In genomic region chr1:3590951-3591865, GRCh38 we compare ENCODE assay signal across 28 cellular contexts. TPM values are rescaled to one million over a fixed set of nuclear protein-coding genes. Genes with fewer than 3 reads are reported as not detected.
DNase-seq lines count a peak whose midpoint lies in the region; ATAC-seq, FAIRE-seq and TF ChIP-seq lines count a peak whose summit lies in the region.
"Had no signal": no experiment of that assay in that cellular context is flagged by ENCODE, and none has a peak within 500 bp of the region (broad histone marks: within the 10 kb centered on the region; RNA-seq: fewer than 3 reads in every experiment).

No MANE protein-coding gene starts in this region.

- H3K36me3 ChIP-seq in DND-41 (ENCODE audit: insufficient read depth, low read length) (no peaks in the 10 kb centered on the region), H1 (ENCODE audit: control insufficient read depth in 2 of 4, insufficient read depth in 4 of 4, low read length in 3 of 4) (no peaks in the 10 kb centered on the region), mesendoderm (ENCODE audit: control insufficient read depth, insufficient read depth, low read length) (no peaks in the 10 kb centered on the region), HepG2 (replicated peaks in 1 of 2; ENCODE audit: control insufficient read depth in 1 of 2, insufficient read depth in 2 of 2, low read length in 2 of 2) (no peaks in the 10 kb centered on the region)
- H3K36me3 ChIP-seq: cardiac muscle cell, gastroesophageal sphincter, ovary had no signal

- H2AK5ac ChIP-seq in H1 (ENCODE audit: low read depth, low read length), result 0 out of 2 replicates have a peak overlapping the region, but pooled peaks have one; percentile 53
- no peak overlapping the region for H2AK5ac ChIP-seq in mesendoderm (ENCODE audit: low read length)

- H3K18ac ChIP-seq in H1 (ENCODE audit: extremely low read depth, low read length) (no peak overlapping the region), mesendoderm (ENCODE audit: low read length) (no peak overlapping the region)

- 0 out of 2 replicates have a peak, but pooled peaks cover 2% of the 10 kb centered on the region for H3K79me1 ChIP-seq in H1 (ENCODE audit: low read depth, low read length)
- H3K79me1 ChIP-seq in mesendoderm (ENCODE audit: low read length), result no peaks in the 10 kb centered on the region

- no TSS peak for BruUV-seq in HepG2 (replicated peaks; lab: Mats Ljungman, UMichigan)

- H3K9me3 ChIP-seq in DND-41 (ENCODE audit: insufficient read depth, low read length, severe bottlenecking) (no peaks in the 10 kb centered on the region), H1 (ENCODE audit: insufficient read depth in 2 of 2, low read depth in 1 of 2, low read length in 1 of 2) (no peaks in the 10 kb centered on the region; a peak in 1 of 4 replicates), HepG2 (ENCODE audit: low read length) (no peaks in the 10 kb centered on the region)
- H3K9me3 ChIP-seq: gastroesophageal sphincter, MG63, ovary had no signal

- no peaks in the 10 kb centered on the region for H3K27me3 ChIP-seq in DND-41 (ENCODE audit: insufficient read depth, low read length, poor library complexity)
- H3K27me3 ChIP-seq in H1 (replicated peaks in 1 of 4; ENCODE audit: control insufficient read depth in 3 of 4, extremely low read depth in 1 of 4, insufficient read depth in 3 of 4, low read length in 3 of 4), result no peaks in the 10 kb centered on the region
- no peaks in the 10 kb centered on the region for H3K27me3 ChIP-seq in mesendoderm (ENCODE audit: insufficient read depth, low read length, poor library complexity)
- peaks cover 15 to 65% of the 10 kb centered on the region in 2 experiments for H3K27me3 ChIP-seq in HepG2 (ENCODE audit: control insufficient read depth in 1 of 2, insufficient read depth in 2 of 2, low read length in 2 of 2)
- H3K27me3 ChIP-seq: cardiac muscle cell, MG63, ovary had no signal

- no peak overlapping the region for H3K4me2 ChIP-seq in DND-41 (ENCODE audit: insufficient read depth, low read length)
- no peak overlapping the region for H3K4me2 ChIP-seq in H1 (ENCODE audit: insufficient read depth in 1 of 2, low read depth in 2 of 2, low read length in 2 of 2)
- H3K4me2 ChIP-seq in mesendoderm (ENCODE audit: low read length), result no peak overlapping the region
- H3K4me2 ChIP-seq in HepG2 (ENCODE audit: low read depth, low read length), result no peak overlapping the region
- H3K4me2 ChIP-seq: smooth muscle cell had no signal

- H2BK20ac ChIP-seq in H1 (ENCODE audit: low read length), result no peak overlapping the region

- intact Hi-C loops in HepG2 (cut with micrococcal nuclease; ENCODE audit: unreplicated experiment), result no loop called here

- DNase-seq in DND-41 (no peak), H1 (ENCODE audit: low read depth in 1 of 2, low spot score in 2 of 2) (peak in 1 of 2 experiments; percentile 79), mesendoderm (peak; percentile 49), NOMO-1 (lab: John Stamatoyannopoulos, UW; ENCODE audit: unreplicated experiment in 2 of 2) (no peak), HepG2 (ENCODE audit: low spot score) (no peak), frontal cortex (ENCODE audit: low spot score in 2 of 2) (no peak)
- DNase-seq in central memory CD4-positive, alpha-beta T cell, result no peak
- DNase-seq: activated CD4-positive, alpha-beta memory T cell treated with anti-CD3 and anti-CD28 coated beads, Interleukin-2, amount 10 ng/mL, durations not matched to agents 7 days and 5 days; activated CD4-positive, CD25-positive, alpha-beta regulatory T cell treated with anti-CD3 and anti-CD28 coated beads, Interleukin-2, amount 50 U/mL, for 72 hours; activated T-cell treated with anti-CD3 and anti-CD28 coated beads for 4 hours; aorta; C1 segment of cervical spinal cord; COR-L47; cortex of kidney; islet precursor cell; MG63; NCI-H2081 treated with DMSO at 0.1 percent for 48 hours; NCI-H345; ovary; RPMI8226; T-helper 1 cell had no signal

- H2BK12ac ChIP-seq in H1 (ENCODE audit: low read depth, low read length), result 0 out of 2 replicates have a peak overlapping the region, but pooled peaks have one; percentile 39

- H4K5ac ChIP-seq in H1 (ENCODE audit: insufficient read length, low read depth, low read length) (no peak overlapping the region), mesendoderm (ENCODE audit: low read length) (no peak overlapping the region)

- 84% methylated on average over 19 of the region's 33 CpGs; no CpG with 5 or more reads in 1 of the 2 experiments for WGBS in H1 (ENCODE audit: extremely low coverage in 1 of 2, insufficient coverage in 1 of 2, insufficient read length in 1 of 2, insufficient replicate concordance in 2 of 2, low coverage in 1 of 2, low lambda C conversion rate in 2 of 2, missing lambda C conversion rate in 1 of 2), 2 experiments
- no CpG with 5 or more reads among the region's 33 CpGs for WGBS in mesendoderm (ENCODE audit: extremely low coverage, insufficient coverage, low lambda C conversion rate)
- no CpG with 5 or more reads among the region's 33 CpGs for WGBS in HepG2 (ENCODE audit: low lambda C conversion rate)

- no peak overlapping the region for H4K91ac ChIP-seq in H1 (replicated peaks; ENCODE audit: insufficient read length, low read length)

- H3K14ac ChIP-seq in H1 (ENCODE audit: insufficient read length), result no peak overlapping the region

- TF ChIP-seq POLR2A in H1 (IDR thresholded peaks at IDR 0.05; ENCODE audit: control extremely low read depth in 1 of 2, low read depth in 2 of 2, low read length in 2 of 2), result no peak
- no peak for TF ChIP-seq POLR2A in HepG2 (IDR thresholded peaks at IDR 0.05; ENCODE audit: insufficient read depth in 1 of 2, low read depth in 2 of 2, low read length in 2 of 2)

- no peak overlapping the region for H3K9ac ChIP-seq in DND-41 (ENCODE audit: low read depth, low read length)
- no peak overlapping the region for H3K9ac ChIP-seq in H1 (replicated peaks in 1 of 4; ENCODE audit: extremely low read depth in 1 of 4, low read depth in 3 of 4, low read length in 3 of 4)
- H3K9ac ChIP-seq in mesendoderm (ENCODE audit: low read length), result no peak overlapping the region
- H3K9ac ChIP-seq in HepG2 (ENCODE audit: insufficient read depth, low read depth, low read length), result no peak overlapping the region

- no peak overlapping the region for H2BK120ac ChIP-seq in H1 (replicated peaks; ENCODE audit: low read depth, low read length)
- H2BK120ac ChIP-seq in mesendoderm (ENCODE audit: low read depth, low read length), result no peak overlapping the region

- H3K4me1 ChIP-seq in DND-41 (ENCODE audit: insufficient read depth, low read length), result no peaks in the 10 kb centered on the region
- H3K4me1 ChIP-seq in H1 (replicated peaks in 1 of 4; ENCODE audit: control insufficient read depth in 3 of 4, insufficient read depth in 4 of 4, low read length in 3 of 4), result peaks cover 0 to 13% (median 6%) of the 10 kb centered on the region in 4 experiments; a peak in 5 of 7 replicates
- no peaks in the 10 kb centered on the region for H3K4me1 ChIP-seq in mesendoderm (ENCODE audit: control insufficient read depth, low read depth, low read length)
- H3K4me1 ChIP-seq in HepG2 (ENCODE audit: insufficient read depth, low read length), result peaks cover 27% of the 10 kb centered on the region
- H3K4me1 ChIP-seq: gastroesophageal sphincter had no signal

- POLR2A ChIA-PET in H1 (lab: Charles Lee; ENCODE audit: partially characterized antibody), result no interaction called here
- POLR2A ChIA-PET in HepG2 (lab: Yijun Ruan, JAX), result no interaction called here

- H2BK15ac ChIP-seq in H1 (ENCODE audit: low read length) (no peak overlapping the region), mesendoderm (replicated peaks; ENCODE audit: low read depth) (no peak overlapping the region)

- TF ChIP-seq EP300 in Ishikawa (IDR thresholded peaks at IDR 0.05; ENCODE audit: borderline replicate concordance), result no peak
- TF ChIP-seq EP300 in H1 (IDR thresholded peaks at IDR 0.05; ENCODE audit: borderline replicate concordance in 1 of 2, low read depth in 2 of 2, low read length in 2 of 2), result no peak
- no peak for TF ChIP-seq EP300 in HepG2 (IDR thresholded peaks at IDR 0.05; ENCODE audit: low read depth in 2 of 2, low read length in 2 of 2)
- no peak for TF ChIP-seq EP300 in HepG2 (CRISPR knock-in tag; IDR thresholded peaks at IDR 0.05; ENCODE audit: borderline replicate concordance)

- H3K4ac ChIP-seq in H1 (replicated peaks; ENCODE audit: insufficient read length, low read depth, low read length) (no peak overlapping the region), mesendoderm (ENCODE audit: low read depth, low read length) (no peak overlapping the region)

- H3K79me2 ChIP-seq in DND-41 (ENCODE audit: insufficient read depth, low read length), result no peaks in the 10 kb centered on the region
- no peaks in the 10 kb centered on the region for H3K79me2 ChIP-seq in H1 (ENCODE audit: control insufficient read depth in 1 of 2, insufficient read depth in 2 of 2, low read length in 2 of 2)
- H3K79me2 ChIP-seq in mesendoderm (ENCODE audit: control insufficient read depth, insufficient read depth, low read length), result no peaks in the 10 kb centered on the region
- no peaks in the 10 kb centered on the region for H3K79me2 ChIP-seq in HepG2 (ENCODE audit: insufficient read depth, low read length)

- H3K23ac ChIP-seq in H1 (ENCODE audit: insufficient read length), result no peak overlapping the region
- no peak overlapping the region for H3K23ac ChIP-seq in mesendoderm (ENCODE audit: low read length)

- FAIRE-seq in H1 (lab: Jason Lieb, UNC) (no peak), HepG2 (lab: Jason Lieb, UNC) (no peak), frontal cortex (lab: Jason Lieb, UNC) (no peak)
- FAIRE-seq: GM12891, TTC549 had no signal

- no peaks in the 10 kb centered on the region for H3K23me2 ChIP-seq in H1 (ENCODE audit: low read depth, low read length)

- H3K56ac ChIP-seq in H1 (replicated peaks; ENCODE audit: insufficient read length, low read depth, low read length) (no peak overlapping the region), mesendoderm (ENCODE audit: low read length) (peak overlapping the region; percentile 30)

- H2AFZ ChIP-seq in DND-41 (ENCODE audit: low read depth, low read length) (no peak overlapping the region), H1 (ENCODE audit: low read length) (no peak overlapping the region), HepG2 (ENCODE audit: low read length) (no peak overlapping the region)

- H4K8ac ChIP-seq in H1 (ENCODE audit: extremely low read depth, insufficient read depth, low read length) (no peak overlapping the region), mesendoderm (ENCODE audit: low read depth, low read length) (no peak overlapping the region)

- TF ChIP-seq CTCF in DND-41 (IDR thresholded peaks at IDR 0.05; ENCODE audit: borderline replicate concordance, extremely low read depth, low read length, poor library complexity, severe bottlenecking) (peak; percentile 13), H1 (IDR thresholded peaks at IDR 0.05; ENCODE audit: control extremely low read depth in 1 of 3, insufficient read depth in 1 of 3, low read depth in 1 of 3, low read length in 3 of 3) (peak in 2 of 3 experiments; percentile 21 to 71; a peak in 3 of 4 replicates), HepG2 (CRISPR knock-in tag; IDR thresholded peaks at IDR 0.05) (no peak)

- H3K27ac ChIP-seq in DND-41 (ENCODE audit: low read length) (no peak overlapping the region), H1 (ENCODE audit: low read depth, low read length) (no peak overlapping the region), mesendoderm (ENCODE audit: low read depth, low read length) (no peak overlapping the region), HepG2 (ENCODE audit: extremely low read length, insufficient read depth, low read length) (no peak overlapping the region)
- H3K27ac ChIP-seq: cardiac muscle cell, gastroesophageal sphincter, ovary had no signal

- CTCF ChIA-PET in H1 (lab: Charles Lee; ENCODE audit: partially characterized antibody) (interaction anchor here (0.5 to 9.7 kb wide), 40 partner anchors 9 to 1742 kb away, joined by 3 to 132 read pairs (median 4); partner anchors contain the start of genes MEGF6 and TPRG1L), HepG2 (lab: Yijun Ruan, JAX; ENCODE audit: low intra/inter-chr PET ratio, low total read pairs) (interaction anchor here (1.2 kb wide), 1 partner anchor 28 kb away, joined by 3 read pairs; no protein-coding TSS in a partner anchor)

- in situ Hi-C loops in HepG2 (cut with HindIII; ENCODE audit: extremely low pct_ligation_motif_present, low pct_unique_long_range_greater_than_20kb), result no loop called here

- no peak overlapping the region for H3K4me3 ChIP-seq in DND-41 (ENCODE audit: low read depth in 1 of 2, low read length in 2 of 2)
- H3K4me3 ChIP-seq in H1 (ENCODE audit: extremely low read depth in 1 of 4, insufficient read depth in 2 of 4, low read depth in 3 of 4, low read length in 4 of 4), result no peak overlapping the region
- no peak overlapping the region for H3K4me3 ChIP-seq in mesendoderm (ENCODE audit: low read length)
- H3K4me3 ChIP-seq in HepG2 (replicated peaks in 1 of 3; ENCODE audit: insufficient read depth in 1 of 3, low read depth in 2 of 3, low read length in 3 of 3), result no peak overlapping the region
- H3K4me3 ChIP-seq: cardiac muscle cell, gastroesophageal sphincter, MG63, ovary, smooth muscle cell had no signal

- peak; percentile 3; the same call in 1 of the 2 replicates for TF ChIP-seq RAD21 in Ishikawa (IDR thresholded peaks at IDR 0.05; ENCODE audit: low read depth)
- peak; percentile 14 to 30; a peak in 2 of 4 replicates for TF ChIP-seq RAD21 in H1 (IDR thresholded peaks at IDR 0.05 in 1 of 2, conservative IDR thresholded peaks at IDR 0.05 in 1 of 2; ENCODE audit: low read depth in 2 of 2, low read length in 2 of 2)
- TF ChIP-seq RAD21 in HepG2 (CRISPR knock-in tag; IDR thresholded peaks at IDR 0.05), result no peak

- no peaks in the 10 kb centered on the region for H4K20me1 ChIP-seq in DND-41 (ENCODE audit: insufficient read depth, low read length)
- peaks cover 0 to under 1% of the 10 kb centered on the region in 2 experiments for H4K20me1 ChIP-seq in H1 (replicated peaks in 1 of 2; ENCODE audit: control insufficient read depth in 1 of 2, insufficient read depth in 2 of 2, low read length in 2 of 2)
- no peaks in the 10 kb centered on the region; the same call in 1 of the 2 replicates for H4K20me1 ChIP-seq in HepG2 (ENCODE audit: insufficient read depth, low read length)

- H2BK5ac ChIP-seq in H1 (ENCODE audit: low read depth, low read length), result no peak overlapping the region
- H2BK5ac ChIP-seq in mesendoderm (ENCODE audit: low read length), result no peak overlapping the region

- no peak for ATAC-seq in DND-41 (ENCODE audit: insufficient read depth, low read depth)
- no peak; the same call in 2 of the 3 replicates for ATAC-seq in HepG2
- ATAC-seq: natural killer cell treated with Interleukin-12 subunit alpha and Interleukin-12 subunit beta and Interleukin-15 and Interleukin-18, amount 100 ng/mL, for 72 hours had no signal

RNA-seq across cellular contexts. Expression of gene MEGF6, which starts 20.1 kb away (rescaled TPM):
- total RNA-seq in H1 (2021; fragmentation: NEBNext Ultra II Directional; extraction: Animal tissue kit (Norgen Biotek cat#: 25700)), result 13.2 and 14.8 TPM in 2 replicates
- polyA plus RNA-seq in H1 (2011; rRNA removed) (4.1 and 9.5 TPM in 2 replicates), HepG2 (2011; rRNA removed) (1.9 and 3.5 TPM in 2 replicates)
- polyA plus RNA-seq in H1 (2011; cell fraction: cytosol; rRNA removed), result 7.8 TPM
- 88.4 TPM for polyA plus RNA-seq in H1 (2011; cell fraction: nucleus; rRNA removed)
- 7.4 to 14.6 TPM (median 10.8 TPM) in 4 replicates for polyA plus RNA-seq in H1 (2012, experiment 1 of 2)
- polyA plus RNA-seq in H1 (2012, experiment 2 of 2), result 1.4 TPM
- polyA plus RNA-seq in H1 (2013, experiment 1 of 2), result 4.9 TPM
- 4.4 TPM for polyA plus RNA-seq in H1 (2013, experiment 2 of 2)
- polyA minus RNA-seq in H1 (2011; rRNA and poly(A)+ RNA removed), result 1.7 and 3.0 TPM in 2 replicates
- polyA minus RNA-seq in H1 (2011; cell fraction: cytosol; rRNA and poly(A)+ RNA removed), result 9.0 TPM
- 24.4 TPM for polyA minus RNA-seq in H1 (2011; cell fraction: nucleus; rRNA and poly(A)+ RNA removed)
- polyA plus RNA-seq in mesendoderm (2013, experiment 1 of 2), result 2.2 TPM
- polyA plus RNA-seq in mesendoderm (2013, experiment 2 of 2), result 1.7 TPM
- total RNA-seq in HepG2 (2016; rRNA removed; fragmentation: Illumina TruSeq; extraction: Trizol) (0.76 and 1.9 TPM in 2 replicates), frontal cortex (5.3 TPM)
- total RNA-seq in HepG2 (2016; cell fraction: cytosol; rRNA removed; fragmentation: Illumina TruSeq; extraction: Trizol; ENCODE audit: low read depth), result 0.18 and 0.61 TPM in 2 replicates
- total RNA-seq in HepG2 (2016; cell fraction: insoluble cytoplasmic fraction; rRNA removed; fragmentation: Illumina TruSeq; extraction: Trizol), result 0.70 and 2.7 TPM in 2 replicates
- 0.52 and 0.96 TPM in 2 replicates for total RNA-seq in HepG2 (2016; cell fraction: membrane; rRNA removed; fragmentation: Illumina TruSeq; extraction: Trizol)
- total RNA-seq in HepG2 (2016; cell fraction: nucleus; rRNA removed; fragmentation: Illumina TruSeq; extraction: Trizol), result 2.7 and 3.4 TPM in 2 replicates
- 0.90 and 1.8 TPM in 2 replicates for polyA plus RNA-seq in HepG2 (2011; cell fraction: cytosol; rRNA removed)
- polyA plus RNA-seq in HepG2 (2011; cell fraction: nucleus; rRNA removed), result 68.1 and 94.7 TPM in 2 replicates
- 3.6 and 4.8 TPM in 2 replicates for polyA plus RNA-seq in HepG2 (2012)
- 0.09 and 0.19 TPM in 2 replicates for polyA plus RNA-seq in HepG2 (2016; cell fraction: cytosol; fragmentation: Illumina TruSeq; extraction: Trizol; ENCODE audit: low read depth)
- 0.80 and 1.3 TPM in 2 replicates for polyA plus RNA-seq in HepG2 (2016; cell fraction: insoluble cytoplasmic fraction; fragmentation: Illumina TruSeq; extraction: Trizol; ENCODE audit: low read depth)
- 0.19 and 0.34 TPM in 2 replicates for polyA plus RNA-seq in HepG2 (2016; cell fraction: membrane; fragmentation: Illumina TruSeq; extraction: Trizol; ENCODE audit: low read depth)
- 8.1 and 10.4 TPM in 2 replicates for polyA plus RNA-seq in HepG2 (2016; cell fraction: nucleus; fragmentation: Illumina TruSeq; extraction: Trizol; ENCODE audit: insufficient read depth, low read depth)
- 3.5 and 4.6 TPM in 2 replicates for polyA minus RNA-seq in HepG2 (2011; rRNA and poly(A)+ RNA removed; ENCODE audit: low replicate concordance)
- polyA minus RNA-seq in HepG2 (2011; cell fraction: cytosol; rRNA and poly(A)+ RNA removed), result 1.7 and 2.4 TPM in 2 replicates
- 5.6 and 10.6 TPM in 2 replicates for polyA minus RNA-seq in HepG2 (2011; cell fraction: nucleus; rRNA and poly(A)+ RNA removed)

RNA-seq across cellular contexts. Expression of gene TPRG1L, which starts 33.6 kb away (rescaled TPM):
- 21.7 and 22.2 TPM in 2 replicates for total RNA-seq in H1 (2021; fragmentation: NEBNext Ultra II Directional; extraction: Animal tissue kit (Norgen Biotek cat#: 25700))
- polyA plus RNA-seq in H1 (2011; rRNA removed) (19.8 and 22.3 TPM in 2 replicates), HepG2 (2011; rRNA removed) (37.4 and 44.3 TPM in 2 replicates)
- 21.1 TPM for polyA plus RNA-seq in H1 (2011; cell fraction: cytosol; rRNA removed)
- polyA plus RNA-seq in H1 (2011; cell fraction: nucleus; rRNA removed), result 10.8 TPM
- 17.4 to 21.5 TPM (median 21.1 TPM) in 4 replicates for polyA plus RNA-seq in H1 (2012, experiment 1 of 2)
- 23.7 TPM for polyA plus RNA-seq in H1 (2012, experiment 2 of 2)
- 13.6 TPM for polyA plus RNA-seq in H1 (2013, experiment 1 of 2)
- 13.7 TPM for polyA plus RNA-seq in H1 (2013, experiment 2 of 2)
- 15.2 and 19.2 TPM in 2 replicates for polyA minus RNA-seq in H1 (2011; rRNA and poly(A)+ RNA removed)
- 15.5 TPM for polyA minus RNA-seq in H1 (2011; cell fraction: cytosol; rRNA and poly(A)+ RNA removed)
- 6.6 TPM for polyA minus RNA-seq in H1 (2011; cell fraction: nucleus; rRNA and poly(A)+ RNA removed)
- 13.7 TPM for polyA plus RNA-seq in mesendoderm (2013, experiment 1 of 2)
- 13.4 TPM for polyA plus RNA-seq in mesendoderm (2013, experiment 2 of 2)
- total RNA-seq in HepG2 (2016; rRNA removed; fragmentation: Illumina TruSeq; extraction: Trizol) (21.3 and 31.7 TPM in 2 replicates), frontal cortex (23.6 TPM)
- total RNA-seq in HepG2 (2016; cell fraction: cytosol; rRNA removed; fragmentation: Illumina TruSeq; extraction: Trizol; ENCODE audit: low read depth), result 5.7 and 6.3 TPM in 2 replicates
- total RNA-seq in HepG2 (2016; cell fraction: insoluble cytoplasmic fraction; rRNA removed; fragmentation: Illumina TruSeq; extraction: Trizol), result 20.0 and 34.6 TPM in 2 replicates
- total RNA-seq in HepG2 (2016; cell fraction: membrane; rRNA removed; fragmentation: Illumina TruSeq; extraction: Trizol), result 26.8 and 28.4 TPM in 2 replicates
- 13.9 and 17.8 TPM in 2 replicates for total RNA-seq in HepG2 (2016; cell fraction: nucleus; rRNA removed; fragmentation: Illumina TruSeq; extraction: Trizol)
- 39.8 and 48.5 TPM in 2 replicates for polyA plus RNA-seq in HepG2 (2011; cell fraction: cytosol; rRNA removed)
- 18.5 and 21.7 TPM in 2 replicates for polyA plus RNA-seq in HepG2 (2011; cell fraction: nucleus; rRNA removed)
- 32.1 and 36.9 TPM in 2 replicates for polyA plus RNA-seq in HepG2 (2012)
- 9.7 and 10.7 TPM in 2 replicates for polyA plus RNA-seq in HepG2 (2016; cell fraction: cytosol; fragmentation: Illumina TruSeq; extraction: Trizol; ENCODE audit: low read depth)
- polyA plus RNA-seq in HepG2 (2016; cell fraction: insoluble cytoplasmic fraction; fragmentation: Illumina TruSeq; extraction: Trizol; ENCODE audit: low read depth), result 66.4 and 67.1 TPM in 2 replicates
- polyA plus RNA-seq in HepG2 (2016; cell fraction: membrane; fragmentation: Illumina TruSeq; extraction: Trizol; ENCODE audit: low read depth), result 27.9 and 28.2 TPM in 2 replicates
- polyA plus RNA-seq in HepG2 (2016; cell fraction: nucleus; fragmentation: Illumina TruSeq; extraction: Trizol; ENCODE audit: insufficient read depth, low read depth), result 42.7 TPM in 2 replicates
- 33.6 and 37.3 TPM in 2 replicates for polyA minus RNA-seq in HepG2 (2011; rRNA and poly(A)+ RNA removed; ENCODE audit: low replicate concordance)
- polyA minus RNA-seq in HepG2 (2011; cell fraction: cytosol; rRNA and poly(A)+ RNA removed), result 24.6 and 30.2 TPM in 2 replicates
- polyA minus RNA-seq in HepG2 (2011; cell fraction: nucleus; rRNA and poly(A)+ RNA removed), result 8.0 and 10.2 TPM in 2 replicates

RNA-seq across cellular contexts. Expression of gene WRAP73, which starts 58.7 kb away (rescaled TPM):
- 29.7 and 30.3 TPM in 2 replicates for total RNA-seq in H1 (2021; fragmentation: NEBNext Ultra II Directional; extraction: Animal tissue kit (Norgen Biotek cat#: 25700))
- polyA plus RNA-seq in H1 (2011; rRNA removed), result 50.7 and 66.4 TPM in 2 replicates
- 54.2 TPM for polyA plus RNA-seq in H1 (2011; cell fraction: cytosol; rRNA removed)
- polyA plus RNA-seq in H1 (2011; cell fraction: nucleus; rRNA removed), result 183 TPM
- polyA plus RNA-seq in H1 (2012, experiment 1 of 2), result 29.1 to 37.1 TPM (median 32.3 TPM) in 4 replicates
- 26.5 TPM for polyA plus RNA-seq in H1 (2012, experiment 2 of 2)
- polyA plus RNA-seq in H1 (2013, experiment 1 of 2), result 23.2 TPM
- 21.4 TPM for polyA plus RNA-seq in H1 (2013, experiment 2 of 2)
- polyA minus RNA-seq in H1 (2011; rRNA and poly(A)+ RNA removed), result 32.3 and 34.3 TPM in 2 replicates
- 25.3 TPM for polyA minus RNA-seq in H1 (2011; cell fraction: cytosol; rRNA and poly(A)+ RNA removed)
- polyA minus RNA-seq in H1 (2011; cell fraction: nucleus; rRNA and poly(A)+ RNA removed), result 44.8 TPM
- polyA plus RNA-seq in mesendoderm (2013, experiment 1 of 2), result 13.8 TPM
- 13.7 TPM for polyA plus RNA-seq in mesendoderm (2013, experiment 2 of 2)
- total RNA-seq in HepG2 (2016; rRNA removed; fragmentation: Illumina TruSeq; extraction: Trizol), result 18.1 and 21.0 TPM in 2 replicates
- 5.0 and 5.8 TPM in 2 replicates for total RNA-seq in HepG2 (2016; cell fraction: cytosol; rRNA removed; fragmentation: Illumina TruSeq; extraction: Trizol; ENCODE audit: low read depth)
- total RNA-seq in HepG2 (2016; cell fraction: insoluble cytoplasmic fraction; rRNA removed; fragmentation: Illumina TruSeq; extraction: Trizol), result 20.2 and 20.3 TPM in 2 replicates
- 8.8 and 10.8 TPM in 2 replicates for total RNA-seq in HepG2 (2016; cell fraction: membrane; rRNA removed; fragmentation: Illumina TruSeq; extraction: Trizol)
- total RNA-seq in HepG2 (2016; cell fraction: nucleus; rRNA removed; fragmentation: Illumina TruSeq; extraction: Trizol), result 14.3 and 17.1 TPM in 2 replicates
- 40.4 and 44.1 TPM in 2 replicates for polyA plus RNA-seq in HepG2 (2011; rRNA removed)
- polyA plus RNA-seq in HepG2 (2011; cell fraction: cytosol; rRNA removed), result 27.5 and 35.0 TPM in 2 replicates
- 78.4 and 79.9 TPM in 2 replicates for polyA plus RNA-seq in HepG2 (2011; cell fraction: nucleus; rRNA removed)
- 12.9 and 18.3 TPM in 2 replicates for polyA plus RNA-seq in HepG2 (2012)
- polyA plus RNA-seq in HepG2 (2016; cell fraction: cytosol; fragmentation: Illumina TruSeq; extraction: Trizol; ENCODE audit: low read depth), result 5.5 TPM in 2 replicates
- 19.4 and 25.1 TPM in 2 replicates for polyA plus RNA-seq in HepG2 (2016; cell fraction: insoluble cytoplasmic fraction; fragmentation: Illumina TruSeq; extraction: Trizol; ENCODE audit: low read depth)
- polyA plus RNA-seq in HepG2 (2016; cell fraction: membrane; fragmentation: Illumina TruSeq; extraction: Trizol; ENCODE audit: low read depth), result 6.3 and 7.2 TPM in 2 replicates
- 41.4 and 53.5 TPM in 2 replicates for polyA plus RNA-seq in HepG2 (2016; cell fraction: nucleus; fragmentation: Illumina TruSeq; extraction: Trizol; ENCODE audit: insufficient read depth, low read depth)
- 43.7 and 46.5 TPM in 2 replicates for polyA minus RNA-seq in HepG2 (2011; rRNA and poly(A)+ RNA removed; ENCODE audit: low replicate concordance)
- polyA minus RNA-seq in HepG2 (2011; cell fraction: cytosol; rRNA and poly(A)+ RNA removed), result 11.9 and 16.4 TPM in 2 replicates
- polyA minus RNA-seq in HepG2 (2011; cell fraction: nucleus; rRNA and poly(A)+ RNA removed), result 18.4 and 19.5 TPM in 2 replicates
- 15.1 TPM for total RNA-seq in frontal cortex
